1 cellular context compared by ENCODE assay signal in the genomic region with DNA sequence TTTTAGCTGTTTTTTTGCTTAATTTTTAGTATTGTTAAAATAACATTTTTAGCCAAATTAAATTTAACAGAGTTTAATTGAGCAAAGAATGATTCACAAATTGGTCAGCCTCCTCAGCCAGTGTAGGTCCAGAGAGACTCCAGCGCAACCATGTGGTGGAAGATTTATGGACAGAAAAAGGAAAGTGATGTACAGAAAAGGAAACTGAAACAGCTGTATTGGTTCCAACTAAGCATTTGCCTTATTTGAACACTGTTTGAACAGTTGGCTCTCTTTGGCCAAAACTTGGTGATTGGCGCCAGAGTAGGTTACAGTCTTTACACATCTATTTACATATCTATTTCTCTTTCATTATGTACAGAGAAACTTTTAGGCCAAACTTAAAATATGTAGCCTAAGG.
TF ChIP-seq lines count a peak whose summit lies in the region.

No MANE protein-coding gene starts in this region.

TF ChIP-seq in liver, 16 proteins besides CTCF, POLR2A, EP300 and RAD21:
- TF ChIP-seq, protein P1, sequence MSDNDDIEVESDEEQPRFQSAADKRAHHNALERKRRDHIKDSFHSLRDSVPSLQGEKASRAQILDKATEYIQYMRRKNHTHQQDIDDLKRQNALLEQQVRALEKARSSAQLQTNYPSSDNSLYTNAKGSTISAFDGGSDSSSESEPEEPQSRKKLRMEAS (IDR thresholded peaks at IDR 0.05) = peak; percentile 20
- TF ChIP-seq FOXA1 (IDR thresholded peaks at IDR 0.05) = no peak
- peak; percentile 30 for TF ChIP-seq SP1 (IDR thresholded peaks at IDR 0.05)
- peak in 1 of 2 donors; percentile 20 for TF ChIP-seq RXRA (IDR thresholded peaks at IDR 0.05)
- TF ChIP-seq HNF4G (IDR thresholded peaks at IDR 0.05) = no peak
- peak in 1 of 2 donors; percentile 53 for TF ChIP-seq GABPA (IDR thresholded peaks at IDR 0.05 in 1 of 2, conservative IDR thresholded peaks at IDR 0.05 in 1 of 2)
- peak in 1 of 2 donors; percentile 17 for TF ChIP-seq HNF4A (conservative IDR thresholded peaks at IDR 0.05)
- TF ChIP-seq, protein P2, sequence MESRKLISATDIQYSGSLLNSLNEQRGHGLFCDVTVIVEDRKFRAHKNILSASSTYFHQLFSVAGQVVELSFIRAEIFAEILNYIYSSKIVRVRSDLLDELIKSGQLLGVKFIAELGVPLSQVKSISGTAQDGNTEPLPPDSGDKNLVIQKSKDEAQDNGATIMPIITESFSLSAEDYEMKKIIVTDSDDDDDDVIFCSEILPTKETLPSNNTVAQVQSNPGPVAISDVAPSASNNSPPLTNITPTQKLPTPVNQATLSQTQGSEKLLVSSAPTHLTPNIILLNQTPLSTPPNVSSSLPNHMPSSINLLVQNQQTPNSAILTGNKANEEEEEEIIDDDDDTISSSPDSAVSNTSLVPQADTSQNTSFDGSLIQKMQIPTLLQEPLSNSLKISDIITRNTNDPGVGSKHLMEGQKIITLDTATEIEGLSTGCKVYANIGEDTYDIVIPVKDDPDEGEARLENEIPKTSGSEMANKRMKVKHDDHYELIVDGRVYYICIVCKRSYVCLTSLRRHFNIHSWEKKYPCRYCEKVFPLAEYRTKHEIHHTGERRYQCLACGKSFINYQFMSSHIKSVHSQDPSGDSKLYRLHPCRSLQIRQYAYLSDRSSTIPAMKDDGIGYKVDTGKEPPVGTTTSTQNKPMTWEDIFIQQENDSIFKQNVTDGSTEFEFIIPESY (IDR thresholded peaks at IDR 0.05) = peak; percentile 11
- TF ChIP-seq JUND (IDR thresholded peaks at IDR 0.05) = no peak
